19 cellular contexts compared by ENCODE assay signal in the genomic region with DNA sequence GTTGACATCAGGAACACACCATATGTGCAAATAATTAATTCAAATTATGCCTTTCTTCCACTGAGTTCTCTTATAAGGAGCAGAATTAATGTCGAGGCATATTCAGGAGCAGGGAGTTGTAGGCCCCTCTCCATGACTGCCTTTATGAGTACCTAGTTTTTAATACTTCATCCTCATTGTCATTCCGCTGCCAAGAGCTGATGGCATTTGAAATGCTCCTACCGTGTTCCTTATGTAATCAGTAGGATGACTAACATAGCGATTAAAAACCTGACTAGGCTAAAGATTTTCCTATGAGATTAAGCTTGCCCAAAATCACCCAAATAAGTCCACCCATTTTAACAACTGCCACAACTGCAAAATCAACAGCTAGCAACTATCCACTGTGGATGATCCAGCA.
"Had no signal": no experiment of that assay in that cellular context is flagged by ENCODE, and none has a peak within 500 bp of the region (broad histone marks: within the 10 kb centered on the region; RNA-seq: fewer than 3 reads in every experiment).

No MANE protein-coding gene starts in this region.

- DNase-seq: KBM-7, MV-4-11, NCI-H1048, NCI-H1105, NCI-H1436 treated with DMSO at 0.1 percent for 48 hours, NCI-H1694, NCI-H187 treated with DMSO at 0.1 percent for 48 hours, NCI-H2171 treated with DMSO at 0.1 percent for 48 hours, NCI-H345, NCI-H446 treated with DMSO at 0.1 percent for 48 hours, NCI-H510A treated with DMSO at 0.1 percent for 48 hours, NCI-H526, NCI-H82, Right ventricle myocardium superior, RPMI8226, SIG-M5, SK-N-SH, SW 1271, T-cell had no signal

- ATAC-seq: T-cell had no signal
